ENCODE assay signal across 2 cellular contexts in genomic region chr1:245008761-245009160, GRCh38.
TF ChIP-seq lines count a peak whose summit lies in the region.

No MANE protein-coding gene starts in this region.

TF ChIP-seq in HCT116, 20 proteins besides CTCF, POLR2A, EP300 and RAD21 (continued from another document):
- no peak for TF ChIP-seq TCF7L2 (IDR thresholded peaks at IDR 0.05; ENCODE audit: borderline replicate concordance, extremely low read depth, insufficient read depth, insufficient read length)
- no peak for TF ChIP-seq YY1 (IDR thresholded peaks at IDR 0.05; ENCODE audit: extremely low read depth, insufficient replicate concordance, low read depth, low read length)
- no peak for TF ChIP-seq ZNF274 (IDR thresholded peaks at IDR 0.05; ENCODE audit: low read depth, low read length)

TF ChIP-seq in K562, 482 proteins besides CTCF, POLR2A, EP300 and RAD21 (continued from another document and continues in another):
- TF ChIP-seq CLOCK (CRISPR knock-in tag; IDR thresholded peaks at IDR 0.05; ENCODE audit: borderline replicate concordance) (no peak), STAT5A (IDR thresholded peaks at IDR 0.05; ENCODE audit: borderline replicate concordance, low read length) (no peak), ARHGAP35 (IDR thresholded peaks at IDR 0.05; ENCODE audit: partially characterized antibody) (no peak), C11orf30 (IDR thresholded peaks at IDR 0.05; ENCODE audit: low read depth) (0 out of 2 replicates have a peak, but pooled peaks have one; percentile 4), PATZ1 (CRISPR knock-in tag; IDR thresholded peaks at IDR 0.05; ENCODE audit: borderline replicate concordance) (no peak), GATAD2A (IDR thresholded peaks at IDR 0.05) (no peak), TCF7L2 (IDR thresholded peaks at IDR 0.05; ENCODE audit: low read depth, low read length) (no peak), CUX1 (CRISPR knock-in tag; IDR thresholded peaks at IDR 0.05) (no peak), RBM25 (IDR thresholded peaks at IDR 0.05; ENCODE audit: low read depth, low read length, severe bottlenecking) (no peak), NFIC (IDR thresholded peaks at IDR 0.05) (peak; percentile 50), SMC3 (conservative IDR thresholded peaks at IDR 0.05; ENCODE audit: insufficient read depth, low read depth, low read length) (no peak), ZNF3 (CRISPR knock-in tag; IDR thresholded peaks at IDR 0.05) (no peak), FOXA3 (CRISPR knock-in tag; conservative IDR thresholded peaks at IDR 0.05 in 1 of 2, IDR thresholded peaks at IDR 0.05 in 1 of 2) (no peak), ZNF511 (CRISPR knock-in tag; IDR thresholded peaks at IDR 0.05) (no peak), SMARCB1 (IDR thresholded peaks at IDR 0.05; ENCODE audit: insufficient read length, low read depth) (no peak), JUN (IDR thresholded peaks at IDR 0.05; ENCODE audit: borderline replicate concordance, low read depth, low read length) (0 out of 2 replicates have a peak, but pooled peaks have one; percentile 14), JUN (CRISPR knock-in tag; IDR thresholded peaks at IDR 0.05; ENCODE audit: borderline replicate concordance) (no peak), ZNF639 (CRISPR knock-in tag; conservative IDR thresholded peaks at IDR 0.05 in 1 of 2, IDR thresholded peaks at IDR 0.05 in 1 of 2) (no peak), BHLHE40 (IDR thresholded peaks at IDR 0.05; ENCODE audit: low read length) (no peak), MAZ (CRISPR knock-in tag; conservative IDR thresholded peaks at IDR 0.05 in 1 of 2, IDR thresholded peaks at IDR 0.05 in 1 of 2) (no peak), JUND (IDR thresholded peaks at IDR 0.05; ENCODE audit: borderline replicate concordance, low read depth, low read length) (peak; percentile 64), JUND (tag; IDR thresholded peaks at IDR 0.05; ENCODE audit: borderline replicate concordance, low read depth, low read length) (no peak; the same call in 2 of the 3 replicates), TFE3 (CRISPR knock-in tag; IDR thresholded peaks at IDR 0.05) (no peak), KLF1 (tag; IDR thresholded peaks at IDR 0.05) (no peak), RBM34 (IDR thresholded peaks at IDR 0.05; ENCODE audit: borderline replicate concordance, insufficient read depth, low read length) (no peak), ZNF277 (CRISPR knock-in tag; IDR thresholded peaks at IDR 0.05; ENCODE audit: borderline replicate concordance) (no peak), FOS (IDR thresholded peaks at IDR 0.05; ENCODE audit: extremely low read depth, insufficient read length) (no peak), PBX2 (CRISPR knock-in tag; IDR thresholded peaks at IDR 0.05; ENCODE audit: low read depth) (no peak), PBX2 (tag; conservative IDR thresholded peaks at IDR 0.05; ENCODE audit: low read depth) (no peak), RBM14 (IDR thresholded peaks at IDR 0.05; ENCODE audit: borderline replicate concordance, insufficient read depth, low read depth, low read length) (no peak), MAFF (IDR thresholded peaks at IDR 0.05; ENCODE audit: low read length) (no peak), ILF3 (IDR thresholded peaks at IDR 0.05; ENCODE audit: borderline replicate concordance) (no peak), ZFPM2 (CRISPR knock-in tag; IDR thresholded peaks at IDR 0.05) (no peak), AFF4 (CRISPR knock-in tag; IDR thresholded peaks at IDR 0.05) (no peak)
